18 cellular contexts compared by ENCODE assay signal in the genomic region with DNA sequence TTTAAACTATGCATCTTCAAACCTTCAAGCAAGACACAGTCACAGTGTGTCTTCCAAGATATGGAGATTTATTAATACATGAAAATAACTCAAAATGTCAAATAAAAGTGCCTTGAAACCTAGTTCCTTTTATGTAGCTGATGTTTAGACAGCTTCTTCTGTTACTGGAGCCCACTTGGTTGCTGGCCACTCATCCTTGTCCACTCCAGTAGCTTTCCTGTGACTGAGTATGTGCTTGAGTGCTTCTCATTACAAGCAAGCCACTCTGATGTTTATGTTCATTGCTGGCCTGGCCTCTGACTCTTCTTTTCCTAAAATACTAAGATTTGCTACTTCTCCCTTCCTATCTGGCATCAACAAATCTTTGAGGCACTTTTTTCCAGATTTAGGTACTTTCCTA.
DNase-seq lines count a peak whose midpoint lies in the region; ATAC-seq lines count a peak whose summit lies in the region.
"Had no signal": no experiment of that assay in that cellular context is flagged by ENCODE, and none has a peak within 500 bp of the region (broad histone marks: within the 10 kb centered on the region; RNA-seq: fewer than 3 reads in every experiment).

No MANE protein-coding gene starts in this region.

- DNase-seq in DMS53 (lab: John Stamatoyannopoulos, UW) (peak; percentile 54), NCI-H2029 treated with DMSO at 0.1 percent for 48 hours (lab: John Stamatoyannopoulos, UW) (peak; percentile 48), glomerular visceral epithelial cell (ENCODE audit: extremely low spot score) (peak; percentile 20), renal cortical epithelial cell (ENCODE audit: low read depth) (peak; percentile 16), T-helper 2 cell (no peak)
- DNase-seq: CD4-positive, CD25-positive, alpha-beta regulatory T cell; DMS153; EL; GDM1; NCI-H1092; NCI-H1417 treated with DMSO at 0.1 percent for 48 hours; NCI-H1694 treated with DMSO at 0.1 percent for 48 hours; NCI-H446; NCI-H69 had no signal

- ATAC-seq in HG02884 (IDR thresholded peaks at IDR 0.05; ENCODE audit: unreplicated experiment), result no peak
- no peak for ATAC-seq in GM19463 (IDR thresholded peaks at IDR 0.05; ENCODE audit: unreplicated experiment)
- ATAC-seq: GM12878, HCT116 had no signal

Comparison
In these comparisons a context has a peak if more than half of its experiments do, and no peak if none do; other contexts are left out.
1. DNase-seq: peak in DMS53 (single experiment), NCI-H2029 treated with DMSO at 0.1 percent for 48 hours (single experiment), glomerular visceral epithelial cell (single experiment) and renal cortical epithelial cell (single experiment); none in T-helper 2 cell (0 of 5).